ENCODE assay signal across 3 cellular contexts in the genomic region with DNA sequence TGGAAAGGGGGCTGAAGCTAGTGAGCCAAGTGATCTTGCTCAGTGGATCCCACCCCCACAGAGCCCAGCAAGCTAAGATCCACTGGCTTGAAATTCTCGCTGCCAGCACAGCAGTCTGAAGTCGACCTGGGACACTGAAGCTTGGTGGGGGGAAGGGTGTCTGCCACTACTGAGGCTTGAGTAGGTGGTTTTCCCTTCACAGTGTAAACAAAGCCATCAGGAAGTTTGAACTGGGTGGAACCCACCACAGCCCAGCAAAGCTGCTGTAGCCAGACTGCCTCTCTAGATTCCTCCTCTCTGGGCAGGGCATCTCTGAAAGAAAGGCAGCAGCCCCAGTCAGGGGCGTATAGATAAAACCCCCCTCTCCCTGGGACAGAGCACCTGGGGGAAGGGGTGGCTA. TPM values are rescaled to one million over a fixed set of nuclear protein-coding genes. Genes with fewer than 3 reads are reported as not detected.
"Had no signal": no experiment of that assay in that cellular context is flagged by ENCODE, and none has a peak within 500 bp of the region (broad histone marks: within the 10 kb centered on the region; RNA-seq: fewer than 3 reads in every experiment).

No MANE protein-coding gene starts in this region.

RNA-seq across cellular contexts. Expression of a gene that starts 16.7 kb away (rescaled TPM):
- total RNA-seq: HT-29, K562 had no signal
- polyA plus RNA-seq: IgD-negative memory B cell, K562 had no signal
